In genomic region chr6:158536891-158537798, GRCh38 we compare ENCODE assay signal across 1 cellular context.
A peak's percentile ranks its signal among the peaks of the same experiment; 100 is the strongest.
TF ChIP-seq lines count a peak whose summit lies in the region.

No MANE protein-coding gene starts in this region.

TF ChIP-seq in H1, 55 proteins besides CTCF, POLR2A, EP300 and RAD21 (continued from another document):
- TF ChIP-seq EZH2 (IDR thresholded peaks at IDR 0.05; ENCODE audit: low read depth, low read length, severe bottlenecking) (no peak), CHD7 (IDR thresholded peaks at IDR 0.05; ENCODE audit: insufficient replicate concordance, low read length) (no peak), SP2 (IDR thresholded peaks at IDR 0.05; ENCODE audit: low read length) (no peak), YY1 (IDR thresholded peaks at IDR 0.05; ENCODE audit: low read depth, low read length) (0 out of 2 replicates have a peak, but pooled peaks have one; percentile 47), CEBPB (IDR thresholded peaks at IDR 0.05; ENCODE audit: low read depth, low read length) (no peak), POLR2AphosphoS5 (IDR thresholded peaks at IDR 0.05; ENCODE audit: low read depth, low read length) (peak; percentile 36; the same call in 1 of the 2 replicates), TEAD4 (IDR thresholded peaks at IDR 0.05; ENCODE audit: low read depth, low read length) (no peak), ASH2L (IDR thresholded peaks at IDR 0.05; ENCODE audit: low read length) (peak; percentile 30), KDM4A (IDR thresholded peaks at IDR 0.05; ENCODE audit: low read depth, low read length, severe bottlenecking) (peak; percentile 22), CBX5 (IDR thresholded peaks at IDR 0.05; ENCODE audit: low read depth, low read length) (no peak), MAFK (IDR thresholded peaks at IDR 0.05; ENCODE audit: low read depth, low read length) (no peak), CHD1 (IDR thresholded peaks at IDR 0.05; ENCODE audit: low read depth, low read length) (no peak), EGR1 (IDR thresholded peaks at IDR 0.05; ENCODE audit: borderline replicate concordance, low read depth, low read length) (peak; percentile 97), SP4 (IDR thresholded peaks at IDR 0.05; ENCODE audit: low read length) (no peak), SAP30 (IDR thresholded peaks at IDR 0.05; ENCODE audit: insufficient read depth, insufficient replicate concordance, low read length) (no peak), SP1 (IDR thresholded peaks at IDR 0.05; ENCODE audit: low read depth, low read length) (no peak), POU5F1 (IDR thresholded peaks at IDR 0.05; ENCODE audit: low read depth, low read length) (no peak), FOSL1 (IDR thresholded peaks at IDR 0.05; ENCODE audit: insufficient read depth, low read depth, low read length) (no peak), BACH1 (IDR thresholded peaks at IDR 0.05; ENCODE audit: low read length) (peak; percentile 90), SIX5 (IDR thresholded peaks at IDR 0.05; ENCODE audit: low read depth, low read length) (no peak), CHD2 (IDR thresholded peaks at IDR 0.05; ENCODE audit: low read length) (no peak; the same call in 1 of the 2 replicates), ZNF274 (IDR thresholded peaks at IDR 0.05; ENCODE audit: borderline replicate concordance, extremely low read depth, low read length) (no peak), PHF8 (conservative IDR thresholded peaks at IDR 0.05; ENCODE audit: low read depth, low read length) (peak; percentile 47), JUN (IDR thresholded peaks at IDR 0.05; ENCODE audit: low read depth, low read length) (no peak), ATF3 (IDR thresholded peaks at IDR 0.05; ENCODE audit: insufficient read depth, low read depth, low read length) (no peak), BRCA1 (IDR thresholded peaks at IDR 0.05; ENCODE audit: low read depth, low read length) (no peak), SIRT6 (IDR thresholded peaks at IDR 0.05; ENCODE audit: low read length) (no peak), MAX (IDR thresholded peaks at IDR 0.05) (peak; percentile 56), SIN3A (conservative IDR thresholded peaks at IDR 0.05 in 1 of 2, IDR thresholded peaks at IDR 0.05 in 1 of 2; ENCODE audit: low read depth in 1 of 2, low read length in 2 of 2) (0 out of 4 replicates have a peak, but pooled peaks of 1 of the 2 experiments have one; percentile 27), RBBP5 (IDR thresholded peaks at IDR 0.05; ENCODE audit: borderline replicate concordance, low read depth, low read length) (peak; percentile 51), TCF12 (IDR thresholded peaks at IDR 0.05; ENCODE audit: low read depth, low read length) (no peak), CBX8 (IDR thresholded peaks at IDR 0.05; ENCODE audit: borderline replicate concordance, low read depth, low read length) (no peak), E2F6 (IDR thresholded peaks at IDR 0.05) (no peak), KDM1A (IDR thresholded peaks at IDR 0.05; ENCODE audit: borderline replicate concordance, low read length) (peak; percentile 86; the same call in 1 of the 2 replicates), TBP (IDR thresholded peaks at IDR 0.05; ENCODE audit: low read depth, low read length) (no peak), USF2 (IDR thresholded peaks at IDR 0.05; ENCODE audit: low read length) (no peak), RNF2 (IDR thresholded peaks at IDR 0.05; ENCODE audit: borderline replicate concordance, low read depth, low read length, missing control alignments, poor library complexity, severe bottlenecking) (no peak), BCL11A (IDR thresholded peaks at IDR 0.05; ENCODE audit: low read depth in 2 of 2, low read length in 2 of 2) (no peak), TAF7 (optimal IDR thresholded peaks at IDR 0.05; ENCODE audit: borderline replicate concordance, low read depth, low read length) (peak; percentile 40), KDM5A (IDR thresholded peaks at IDR 0.05; ENCODE audit: low read length) (no peak), GTF2F1 (IDR thresholded peaks at IDR 0.05; ENCODE audit: borderline replicate concordance, low read depth, low read length) (no peak), CREB1 (IDR thresholded peaks at IDR 0.05) (peak; percentile 58), HDAC6 (IDR thresholded peaks at IDR 0.05; ENCODE audit: low read depth, low read length) (no peak), GABPA (IDR thresholded peaks at IDR 0.05; ENCODE audit: borderline replicate concordance, insufficient read depth, low read length) (0 out of 2 replicates have a peak, but pooled peaks have one; percentile 16), NRF1 (IDR thresholded peaks at IDR 0.05; ENCODE audit: low read depth, low read length) (no peak), SUZ12 (IDR thresholded peaks at IDR 0.05; ENCODE audit: low read length) (no peak), NANOG (IDR thresholded peaks at IDR 0.05; ENCODE audit: insufficient read depth, low read depth, low read length, poor library complexity, severe bottlenecking) (no peak), JUND (IDR thresholded peaks at IDR 0.05; ENCODE audit: low read length) (no peak)
TF ChIP-seq in H1: peak in this region for 16.
